ENCODE assay signal across 9 cellular contexts in genomic region chr5:171309526-171310333, GRCh38.
DNase-seq lines count a peak whose midpoint lies in the region; ATAC-seq and TF ChIP-seq lines count a peak whose summit lies in the region.
"Had no signal": no experiment of that assay in that cellular context is flagged by ENCODE, and none has a peak within 500 bp of the region (broad histone marks: within the 10 kb centered on the region; RNA-seq: fewer than 3 reads in every experiment).

No MANE protein-coding gene starts in this region.

- no peaks in the 10 kb centered on the region for H3K36me3 ChIP-seq in RWPE2 (ENCODE audit: low read depth)
- H3K36me3 ChIP-seq: lower lobe of right lung had no signal

- DNase-seq in activated T-cell treated with anti-CD3 and anti-CD28 coated beads, Interleukin-2, amount 50 U/mL, for 24 hours, result peak; percentile 39
- DNase-seq in activated T-cell treated with anti-CD3 and anti-CD28 coated beads for 4 hours (no peak), RWPE2 (ENCODE audit: low spot score) (no peak), erythroblast (lab: John Stamatoyannopoulos, UW) (peak; percentile 75 to 77), DMS153 (lab: John Stamatoyannopoulos, UW) (no peak)
- peak; percentile 50 for DNase-seq in stimulated activated CD8-positive, alpha-beta memory T cell treated with anti-CD3 and anti-CD28 coated beads, Interleukin-4, amount 100 ng/mL, for 48 hours
- no peak for DNase-seq in stimulated activated naive CD4-positive, alpha-beta T cell treated with Interleukin-2 at 50 U/mL for 16 hours (lab: John Stamatoyannopoulos, UW)
- DNase-seq: lower lobe of right lung had no signal

- peak; percentile 55 for TF ChIP-seq CTCF in RWPE2 (IDR thresholded peaks at IDR 0.05; ENCODE audit: poor library complexity, severe bottlenecking)

- no peaks in the 10 kb centered on the region for H3K36me3 Mint-ChIP-seq in activated T-cell treated with anti-CD3 and anti-CD28 coated beads, Interleukin-2, amount 50 U/mL, for 24 hours (ENCODE audit: low read depth)

- ATAC-seq in RWPE2 (ENCODE audit: low read depth), result peak; percentile 6; the same call in 1 of the 3 replicates
- no peak for ATAC-seq in HG02571 (IDR thresholded peaks at IDR 0.05; ENCODE audit: unreplicated experiment)
- ATAC-seq: lower lobe of right lung had no signal

- H3K4me3 Mint-ChIP-seq in activated T-cell treated with anti-CD3 and anti-CD28 coated beads, Interleukin-2, amount 50 U/mL, for 24 hours, result peak overlapping the region; percentile 15

- peaks cover 86% of the 10 kb centered on the region for H3K27me3 Mint-ChIP-seq in activated T-cell treated with anti-CD3 and anti-CD28 coated beads, Interleukin-2, amount 50 U/mL, for 24 hours

- H3K9me3 ChIP-seq in RWPE2 (ENCODE audit: severe bottlenecking), result no peaks in the 10 kb centered on the region
- H3K9me3 ChIP-seq: lower lobe of right lung had no signal

- TF ChIP-seq POLR2A in erythroblast (IDR thresholded peaks at IDR 0.05; ENCODE audit: low read length), result no peak

- no peak overlapping the region for H3K27ac ChIP-seq in RWPE2 (ENCODE audit: poor library complexity, severe bottlenecking)
- H3K27ac ChIP-seq: lower lobe of right lung had no signal

- no peak overlapping the region for H3K4me3 ChIP-seq in RWPE2 (ENCODE audit: severe bottlenecking)
- H3K4me3 ChIP-seq: lower lobe of right lung had no signal

- peak overlapping the region; percentile 37 for H3K27ac Mint-ChIP-seq in activated T-cell treated with anti-CD3 and anti-CD28 coated beads, Interleukin-2, amount 50 U/mL, for 24 hours

- peaks cover 29% of the 10 kb centered on the region for H3K4me1 Mint-ChIP-seq in activated T-cell treated with anti-CD3 and anti-CD28 coated beads, Interleukin-2, amount 50 U/mL, for 24 hours (ENCODE audit: low read depth)

- H3K4me1 ChIP-seq in RWPE2 (ENCODE audit: insufficient read depth, poor library complexity, severe bottlenecking), result no peaks in the 10 kb centered on the region

- no peaks in the 10 kb centered on the region for H3K9me3 Mint-ChIP-seq in activated T-cell treated with anti-CD3 and anti-CD28 coated beads, Interleukin-2, amount 50 U/mL, for 24 hours

- peaks cover 99% of the 10 kb centered on the region for H3K27me3 ChIP-seq in RWPE2 (ENCODE audit: insufficient read depth, poor library complexity, severe bottlenecking)

Comparison
In these comparisons a context has a peak if more than half of its experiments do, and no peak if none do; other contexts are left out.
1. DNase-seq: peak in activated T-cell treated with anti-CD3 and anti-CD28 coated beads, Interleukin-2, amount 50 U/mL, for 24 hours (single experiment), erythroblast (2 of 2) and stimulated activated CD8-positive, alpha-beta memory T cell treated with anti-CD3 and anti-CD28 coated beads, Interleukin-4, amount 100 ng/mL, for 48 hours (single experiment); none in activated T-cell treated with anti-CD3 and anti-CD28 coated beads for 4 hours (single experiment), RWPE2 (single experiment), stimulated activated naive CD4-positive, alpha-beta T cell treated with Interleukin-2 at 50 U/mL for 16 hours (single experiment) and DMS153 (single experiment).